Comparison of ENCODE assay signal across 29 cellular contexts in genomic region chr22:49779226-49779625, GRCh38. TPM values are rescaled to one million over a fixed set of nuclear protein-coding genes. Genes with fewer than 3 reads are reported as not detected.
DNase-seq lines count a peak whose midpoint lies in the region; TF ChIP-seq lines count a peak whose summit lies in the region.
"Had no signal": no experiment of that assay in that cellular context is flagged by ENCODE, and none has a peak within 500 bp of the region (broad histone marks: within the 10 kb centered on the region; RNA-seq: fewer than 3 reads in every experiment).

No MANE protein-coding gene starts in this region.

- no peak for TF ChIP-seq POLR2A in prostate gland (IDR thresholded peaks at IDR 0.05)

- POLR2A ChIA-PET in A673 (lab: Charles Lee; ENCODE audit: low non-redundant PET): no interaction called here

- intact Hi-C loops in A673 (cut with micrococcal nuclease; ENCODE audit: unreplicated experiment): no loop called here
- intact Hi-C loops in prostate gland (cut with DNase I): no loop called here

- H3K36me3 ChIP-seq in A673 (ENCODE audit: insufficient read depth, low read length, poor library complexity, severe bottlenecking) (peaks cover 54% of the 10 kb centered on the region), prostate gland (peaks cover 4 to 15% of the 10 kb centered on the region in 2 donors)

- H3K27me3 Mint-ChIP-seq in HFFc6 (ENCODE audit: insufficient read depth) (no peaks in the 10 kb centered on the region), nephron progenitor cell (ENCODE audit: low read depth, poor library complexity) (no peaks in the 10 kb centered on the region)
- H3K27me3 Mint-ChIP-seq: activated naive CD8-positive, alpha-beta T cell treated with anti-CD3 and anti-CD28 coated beads, Interleukin-2, amount 50 U/mL, for 24 hours; B cell had no signal

- TF ChIP-seq CTCF in A673 (conservative IDR thresholded peaks at IDR 0.05; ENCODE audit: low read depth, low read length) (no peak), HFFc6 (IDR thresholded peaks at IDR 0.05) (no peak), choroid plexus epithelial cell (conservative IDR thresholded peaks at IDR 0.05; ENCODE audit: low read depth, low read length) (peak; percentile 14), nephron progenitor cell (IDR thresholded peaks at IDR 0.05) (no peak), prostate gland (IDR thresholded peaks at IDR 0.05) (no peak)

- H3K9me3 ChIP-seq in A673 (ENCODE audit: low read depth, low read length, poor library complexity, severe bottlenecking): no peaks in the 10 kb centered on the region
- no peaks in the 10 kb centered on the region for H3K9me3 ChIP-seq in prostate gland
- H3K9me3 ChIP-seq: Peyer's patch, thyroid gland had no signal

- H3K27ac Mint-ChIP-seq in HFFc6: peak overlapping the region; percentile 7; the same call in 1 of the 2 replicates
- H3K27ac Mint-ChIP-seq in nephron progenitor cell: peak overlapping the region; percentile 80
- H3K27ac Mint-ChIP-seq: activated naive CD8-positive, alpha-beta T cell treated with anti-CD3 and anti-CD28 coated beads, Interleukin-2, amount 50 U/mL, for 24 hours; B cell had no signal

- peaks cover 4% of the 10 kb centered on the region; the same call in 1 of the 2 replicates for H3K36me3 Mint-ChIP-seq in HFFc6 (ENCODE audit: low read depth)
- H3K36me3 Mint-ChIP-seq in nephron progenitor cell (ENCODE audit: low read depth): peaks cover 27% of the 10 kb centered on the region

- DNase-seq in A673 (ENCODE audit: low spot score) (no peak), HFFc6 (no peak), choroid plexus epithelial cell (ENCODE audit: low read depth) (peak; percentile 31), nephron progenitor cell (no peak), prostate gland (ENCODE audit: low spot score) (no peak), dedifferentiated amniotic fluid mesenchymal stem cell (ENCODE audit: extremely low spot score) (no peak), C1 segment of cervical spinal cord (lab: John Stamatoyannopoulos, UW) (no peak)
- DNase-seq in NK-92 treated with Interleukin-12 subunit alpha and Interleukin-12 subunit beta, amount 100 ng/mL, for 24 hours (lab: John Stamatoyannopoulos, UW): no peak
- DNase-seq: ACHN; activated CD4-positive, alpha-beta T cell treated with anti-CD3 and anti-CD28 coated beads for 4 hours; activated gamma-delta T cell treated with Interleukin-2 at 50 U/mL for 16 hours; activated naive CD8-positive, alpha-beta T cell treated with anti-CD3 and anti-CD28 coated beads, Interleukin-2, amount 50 U/mL, for 24 hours; activated T-cell treated with anti-CD3 and anti-CD28 coated beads, Interleukin-2, amount 50 U/mL, for 1 hour; DMS153; dorsolateral prefrontal cortex; hippocampal formation; left colon; NCI-H1417; NCI-H2081; NCI-H226; Peyer's patch; SIG-M5; stimulated activated CD4-positive, alpha-beta T cell treated with anti-CD3 and anti-CD28 coated beads, Interleukin-4, amount 100 ng/mL, for 24 hours; T1000; thyroid gland had no signal

- H3K4me1 ChIP-seq in A673 (ENCODE audit: insufficient read depth, low read length, poor library complexity, severe bottlenecking) (peaks cover 21% of the 10 kb centered on the region), prostate gland (replicated peaks) (no peaks in the 10 kb centered on the region)
- H3K4me1 ChIP-seq: parathyroid adenoma, Peyer's patch, thyroid gland had no signal

- CTCF ChIA-PET in A673 (lab: Charles Lee): no interaction called here

- no peak overlapping the region for H3K4me3 Mint-ChIP-seq in HFFc6
- H3K4me3 Mint-ChIP-seq in nephron progenitor cell: no peak overlapping the region
- H3K4me3 Mint-ChIP-seq: activated naive CD8-positive, alpha-beta T cell treated with anti-CD3 and anti-CD28 coated beads, Interleukin-2, amount 50 U/mL, for 24 hours; B cell had no signal

- H3K27ac ChIP-seq in A673 (ENCODE audit: low read depth, low read length, poor library complexity, severe bottlenecking): peak overlapping the region; percentile 61
- no peak overlapping the region for H3K27ac ChIP-seq in prostate gland
- H3K27ac ChIP-seq: KMS-11, parathyroid adenoma, Peyer's patch, thyroid gland, VCaP had no signal

- no peaks in the 10 kb centered on the region for H3K4me1 Mint-ChIP-seq in HFFc6 (ENCODE audit: low read depth)
- peaks cover 10% of the 10 kb centered on the region for H3K4me1 Mint-ChIP-seq in nephron progenitor cell
- H3K4me1 Mint-ChIP-seq: B cell had no signal

- BruUV-seq in A673 (replicated peaks; lab: Mats Ljungman, UMichigan): TSS peak; percentile 24

- 88% methylated on average over 13 of the region's 13 CpGs for WGBS in prostate gland

- H3K9me3 Mint-ChIP-seq in HFFc6 (no peaks in the 10 kb centered on the region), nephron progenitor cell (no peaks in the 10 kb centered on the region)
- H3K9me3 Mint-ChIP-seq: activated naive CD8-positive, alpha-beta T cell treated with anti-CD3 and anti-CD28 coated beads, Interleukin-2, amount 50 U/mL, for 24 hours had no signal

- H3K4me3 ChIP-seq in A673 (ENCODE audit: low read depth, low read length, poor library complexity, severe bottlenecking) (no peak overlapping the region), choroid plexus epithelial cell (ENCODE audit: low read depth, low read length) (no peak overlapping the region), prostate gland (no peak overlapping the region)
- H3K4me3 ChIP-seq: dorsolateral prefrontal cortex, Peyer's patch, thyroid gland had no signal

- H3K27me3 ChIP-seq in A673 (replicated peaks; ENCODE audit: insufficient read depth, low read depth, low read length, poor library complexity): no peaks in the 10 kb centered on the region
- H3K27me3 ChIP-seq in prostate gland (replicated peaks; ENCODE audit: insufficient read depth): no peaks in the 10 kb centered on the region
- H3K27me3 ChIP-seq: dorsolateral prefrontal cortex, Peyer's patch, thyroid gland had no signal

RNA-seq across cellular contexts. Expression of gene BRD1, which starts 48.4 kb away (rescaled TPM):
- total RNA-seq in A673 (2021) (47.2 and 51.2 TPM in 2 replicates), prostate gland (10 to 100 TPM; 40.3 to 74.2 TPM)
- total RNA-seq in HFFc6 (2021; fragmentation: NEBNext Ultra II Directional; extraction: Animal tissue kit (Norgen Biotek cat#: 25700)): 10 to 100 TPM; 17.2 to 20.8 (median 18.1) TPM
